In genomic region chr10:43204394-43204942, GRCh38 we compare ENCODE assay signal across 12 cellular contexts.
DNase-seq lines count a peak whose midpoint lies in the region; ATAC-seq and TF ChIP-seq lines count a peak whose summit lies in the region.
"Had no signal": no experiment of that assay in that cellular context is flagged by ENCODE, and none has a peak within 500 bp of the region (broad histone marks: within the 10 kb centered on the region; RNA-seq: fewer than 3 reads in every experiment).

No MANE protein-coding gene starts in this region.

- H3K9me3 ChIP-seq in breast epithelium: no peaks in the 10 kb centered on the region
- H3K9me3 ChIP-seq in mammary epithelial cell (replicated peaks; ENCODE audit: insufficient read depth, low read length): no peaks in the 10 kb centered on the region
- no peaks in the 10 kb centered on the region for H3K9me3 ChIP-seq in uterus
- H3K9me3 ChIP-seq: esophagus squamous epithelium, thoracic aorta had no signal

- H3K4me3 Mint-ChIP-seq in endothelial cell (ENCODE audit: unreplicated experiment): no peak overlapping the region

- H3K36me3 Mint-ChIP-seq in endothelial cell (ENCODE audit: low read depth, unreplicated experiment): no peaks in the 10 kb centered on the region

- H3K4me2 ChIP-seq in mammary epithelial cell (ENCODE audit: insufficient read depth, low read depth, low read length): no peak overlapping the region

- CTCF ChIA-PET in mammary epithelial cell (lab: Charles Lee; ENCODE audit: low non-redundant PET): interaction anchor here (0.6 to 0.7 kb wide), 2 partner anchors 16 to 36 kb away, joined by 3 to 6 read pairs; no protein-coding TSS in a partner anchor

- WGBS in mammary epithelial cell (ENCODE audit: low coverage, missing lambda C conversion rate): 63% methylated on average over 5 of the region's 8 CpGs

- dilution Hi-C loops in mammary epithelial cell (cut with HindIII; ENCODE audit: low sequenced_read_pairs): no loop called here

- H3K9me3 Mint-ChIP-seq in endothelial cell (ENCODE audit: unreplicated experiment): no peaks in the 10 kb centered on the region
- H3K9me3 Mint-ChIP-seq: activated T-helper 2 cell treated with anti-CD3 and anti-CD28 coated beads, Interferon-gamma antibody, Interleukin-2, Interleukin-4, amounts not matched to agents 10 μg/mL and 5 μg/mL and 100 μg/mL, durations not matched to agents 14 hours and 24 hours and 36 hours had no signal

- TF ChIP-seq CTCF in breast epithelium (IDR thresholded peaks at IDR 0.05): no peak
- no peak for TF ChIP-seq CTCF in mammary epithelial cell (conservative IDR thresholded peaks at IDR 0.05 in 1 of 2, IDR thresholded peaks at IDR 0.05 in 1 of 2; ENCODE audit: extremely low read depth in 1 of 2, insufficient read depth in 1 of 2, low read depth in 1 of 2, low read length in 2 of 2)
- TF ChIP-seq CTCF in endothelial cell (IDR thresholded peaks at IDR 0.05; ENCODE audit: unreplicated experiment): no peak
- no peak for TF ChIP-seq CTCF in uterus (IDR thresholded peaks at IDR 0.05)

- TF ChIP-seq POLR2A in breast epithelium (IDR thresholded peaks at IDR 0.05): no peak
- no peak for TF ChIP-seq POLR2A in uterus (IDR thresholded peaks at IDR 0.05)

- DNase-seq in breast epithelium (ENCODE audit: low spot score in 2 of 2): peak; percentile 9 to 43
- no peak for DNase-seq in mammary epithelial cell
- DNase-seq in endothelial cell (ENCODE audit: low spot score): peak; percentile 7
- peak; percentile 4 to 13 for DNase-seq in uterus
- DNase-seq in medulla oblongata (ENCODE audit: extremely low spot score): no peak
- DNase-seq: esophagus squamous epithelium, NCI-H2107 had no signal

- no peaks in the 10 kb centered on the region for H3K4me1 ChIP-seq in breast epithelium
- H3K4me1 ChIP-seq in mammary epithelial cell (ENCODE audit: insufficient read depth, low read length): peaks cover 5% of the 10 kb centered on the region
- H3K4me1 ChIP-seq in uterus: no peaks in the 10 kb centered on the region

- H2AFZ ChIP-seq in mammary epithelial cell (ENCODE audit: low read depth, low read length): no peak overlapping the region

- no peak overlapping the region for H3K9ac ChIP-seq in mammary epithelial cell (ENCODE audit: insufficient read depth, low read length)

- intact Hi-C loops in breast epithelium (cut with DNase I; ENCODE audit: low total_unique reads) (no loop called here), mammary epithelial cell (cut with micrococcal nuclease) (loop anchor here (2.0 to 10.0 kb wide), 2 partner anchors 50 to 70 kb away; partner anchors contain the start of gene CSGALNACT2), uterus (cut with DNase I; ENCODE audit: low total_unique reads) (no loop called here)

- no peaks in the 10 kb centered on the region for H4K20me1 ChIP-seq in mammary epithelial cell (ENCODE audit: insufficient read depth, low read length)

- ATAC-seq in HG03175 (IDR thresholded peaks at IDR 0.05; ENCODE audit: unreplicated experiment) (peak; percentile 3), HG03520 (IDR thresholded peaks at IDR 0.05; ENCODE audit: unreplicated experiment) (no peak), GM21381 (IDR thresholded peaks at IDR 0.05; ENCODE audit: unreplicated experiment) (no peak)

- H3K27ac Mint-ChIP-seq in endothelial cell (ENCODE audit: unreplicated experiment): no peak overlapping the region
- H3K27ac Mint-ChIP-seq: activated T-helper 2 cell treated with anti-CD3 and anti-CD28 coated beads, Interferon-gamma antibody, Interleukin-2, Interleukin-4, amounts not matched to agents 10 μg/mL and 5 μg/mL and 100 μg/mL, durations not matched to agents 14 hours and 24 hours and 36 hours had no signal

- no TSS peak for BruUV-seq in mammary epithelial cell (replicated peaks; lab: Mats Ljungman, UMichigan)

- peaks cover 10% of the 10 kb centered on the region for H3K27me3 Mint-ChIP-seq in endothelial cell (ENCODE audit: unreplicated experiment)

- peaks cover 3% of the 10 kb centered on the region for H3K4me1 Mint-ChIP-seq in endothelial cell (ENCODE audit: unreplicated experiment)

- H3K4me3 ChIP-seq in breast epithelium (no peak overlapping the region), mammary epithelial cell (replicated peaks in 1 of 3; ENCODE audit: insufficient read depth in 1 of 3, low read depth in 2 of 3, low read length in 3 of 3) (no peak overlapping the region), uterus (no peak overlapping the region)
- H3K4me3 ChIP-seq: esophagus squamous epithelium, thoracic aorta had no signal

- in situ Hi-C loops in mammary epithelial cell (cut with MboI; ENCODE audit: low sequenced_read_pairs in 2 of 2): no loop called here

- H3K79me2 ChIP-seq in mammary epithelial cell (ENCODE audit: insufficient read depth, low read length): no peaks in the 10 kb centered on the region

- H3K27me3 ChIP-seq in breast epithelium (no peaks in the 10 kb centered on the region), mammary epithelial cell (ENCODE audit: insufficient read depth, low read length) (no peaks in the 10 kb centered on the region), uterus (no peaks in the 10 kb centered on the region)
- H3K27me3 ChIP-seq: esophagus squamous epithelium had no signal

- H3K27ac ChIP-seq in breast epithelium (no peak overlapping the region), mammary epithelial cell (ENCODE audit: insufficient read depth, low read depth, low read length) (no peak overlapping the region), uterus (no peak overlapping the region)
- H3K27ac ChIP-seq: esophagus squamous epithelium, thoracic aorta had no signal

- no peaks in the 10 kb centered on the region for H3K36me3 ChIP-seq in breast epithelium
- no peaks in the 10 kb centered on the region for H3K36me3 ChIP-seq in mammary epithelial cell (ENCODE audit: insufficient read depth, low read length)
- H3K36me3 ChIP-seq in uterus: no peaks in the 10 kb centered on the region
- H3K36me3 ChIP-seq: esophagus squamous epithelium, thoracic aorta had no signal

Comparison
In these comparisons a context has a peak if more than half of its experiments do, and no peak if none do; other contexts are left out.
1. DNase-seq: peak in breast epithelium (2 of 2), endothelial cell (single experiment) and uterus (2 of 2); none in mammary epithelial cell (single experiment) and medulla oblongata (single experiment).